Comparison of ENCODE assay signal across 8 cellular contexts in genomic region chr17:19513897-19514488, GRCh38. TPM values are rescaled to one million over a fixed set of nuclear protein-coding genes. Genes with fewer than 3 reads are reported as not detected.
A peak's percentile ranks its signal among the peaks of the same experiment; 100 is the strongest.
DNase-seq lines count a peak whose midpoint lies in the region; ATAC-seq, FAIRE-seq and TF ChIP-seq lines count a peak whose summit lies in the region.

No MANE protein-coding gene starts in this region.

- ATAC-seq in HG02642 (IDR thresholded peaks at IDR 0.05; ENCODE audit: poor library complexity, unreplicated experiment) (peak; percentile 48), mucosa of descending colon (peak; percentile 82), HG03039 (IDR thresholded peaks at IDR 0.05; ENCODE audit: unreplicated experiment) (no peak)

- peak; percentile 96 for FAIRE-seq in endothelial cell of umbilical vein (lab: Jason Lieb, UNC)

- intact Hi-C loops in endothelial cell of umbilical vein (cut with micrococcal nuclease) = loop anchor here (1.0 kb wide), 4 partner anchors 135 to 253 kb away; no protein-coding TSS in a partner anchor
- intact Hi-C loops in mucosa of descending colon (cut with DNase I, micrococcal nuclease) = loop anchor here in 1 of 2 donors (5.0 kb wide), 2 partner anchors 133 to 253 kb away; partner anchors contain the start of gene ALDH3A2

- H3K4me3 ChIP-seq in BJ (ENCODE audit: low read depth, low read length) (no peak overlapping the region), NT2/D1 (ENCODE audit: insufficient read length, low read depth) (no peak overlapping the region), endothelial cell of umbilical vein (replicated peaks in 1 of 3; ENCODE audit: insufficient read depth in 1 of 3, low read depth in 1 of 3, low read length in 3 of 3) (no peak overlapping the region), mucosa of descending colon (no peak overlapping the region)

- H3K9me1 ChIP-seq in endothelial cell of umbilical vein (replicated peaks; ENCODE audit: control insufficient read depth, extremely low read depth, insufficient read depth, low read length) = no peaks in the 10 kb centered on the region

- no peaks in the 10 kb centered on the region for H3K79me2 ChIP-seq in endothelial cell of umbilical vein (ENCODE audit: control insufficient read depth, insufficient read depth, low read length)

- H3K27ac ChIP-seq in endothelial cell of umbilical vein (ENCODE audit: insufficient read depth, low read depth, low read length) = no peak overlapping the region

- peak; percentile 91 for TF ChIP-seq CTCF in BJ (IDR thresholded peaks at IDR 0.05; ENCODE audit: insufficient read depth, low read depth, low read length)
- peak; percentile 81 to 90 for TF ChIP-seq CTCF in endothelial cell of umbilical vein (IDR thresholded peaks at IDR 0.05; ENCODE audit: extremely low read depth in 1 of 2, insufficient read depth in 1 of 2, low read depth in 1 of 2, low read length in 2 of 2)
- TF ChIP-seq CTCF in mucosa of descending colon (IDR thresholded peaks at IDR 0.05) = peak; percentile 65

- H3K4me2 ChIP-seq in endothelial cell of umbilical vein (ENCODE audit: insufficient read depth, low read length) = no peak overlapping the region

- H3K36me3 ChIP-seq in BJ (ENCODE audit: control insufficient read depth, insufficient read depth, low read length) = no peaks in the 10 kb centered on the region
- H3K36me3 ChIP-seq in NT2/D1 (ENCODE audit: insufficient read depth, insufficient read length, low read length) = no peaks in the 10 kb centered on the region
- no peaks in the 10 kb centered on the region for H3K36me3 ChIP-seq in endothelial cell of umbilical vein (ENCODE audit: control insufficient read depth in 2 of 2, extremely low read depth in 1 of 2, insufficient read depth in 2 of 2, low read length in 2 of 2)
- H3K36me3 ChIP-seq in mucosa of descending colon (ENCODE audit: low read depth) = no peaks in the 10 kb centered on the region

- TF ChIP-seq POLR2A in endothelial cell of umbilical vein (IDR thresholded peaks at IDR 0.05; ENCODE audit: low read depth, low read length) = no peak

- H3K9ac ChIP-seq in NT2/D1 (ENCODE audit: insufficient read length, low read depth) (no peak overlapping the region), endothelial cell of umbilical vein (replicated peaks; ENCODE audit: extremely low read depth, insufficient read depth, low read length) (no peak overlapping the region)

- no peaks in the 10 kb centered on the region for H4K20me1 ChIP-seq in endothelial cell of umbilical vein (replicated peaks; ENCODE audit: control insufficient read depth, extremely low read depth, insufficient read depth, low read length)

- CTCF ChIA-PET in BJ (lab: Yijun Ruan, JAX) (interaction anchor here (0.6 to 4.2 kb wide), 22 partner anchors 9 to 265 kb away, joined by 3 to 105 read pairs (median 4); partner anchors contain the start of genes ALDH3A2 and B9D1), endothelial cell of umbilical vein (lab: Charles Lee) (interaction anchor here (0.6 to 3.8 kb wide), 10 partner anchors 9 to 257 kb away, joined by 3 to 65 read pairs (median 7); partner anchors contain the start of genes ALDH3A2, B9D1 and SLC47A1)

- H3K27me3 ChIP-seq in BJ (ENCODE audit: control insufficient read depth, insufficient read depth, low read length) (no peaks in the 10 kb centered on the region), NT2/D1 (ENCODE audit: insufficient read depth, insufficient read length) (no peaks in the 10 kb centered on the region), endothelial cell of umbilical vein (ENCODE audit: control insufficient read depth in 2 of 2, insufficient read depth in 2 of 2, low read length in 2 of 2) (no peaks in the 10 kb centered on the region)

- no TSS peak for BruUV-seq in endothelial cell of umbilical vein (replicated peaks; lab: Mats Ljungman, UMichigan)

- DNase-seq in BJ (ENCODE audit: low read depth) (no peak), NT2/D1 (ENCODE audit: low read depth, low spot score) (peak; percentile 55), endothelial cell of umbilical vein (ENCODE audit: low read depth, low spot score) (peak; percentile 73), mucosa of descending colon (peak in 2 of 3 donors; percentile 71 to 83)
- peak; percentile 67 for DNase-seq in activated CD8-positive, alpha-beta memory T cell treated with anti-CD3 and anti-CD28 coated beads, Interleukin-2, amount 50 U/mL, for 4 hours
- peak; percentile 35 for DNase-seq in stimulated activated CD8-positive, alpha-beta memory T cell treated with anti-CD3 and anti-CD28 coated beads, Interleukin-7, amount 100 ng/mL, for 24 hours (ENCODE audit: low read depth)

- no peak overlapping the region for H2AFZ ChIP-seq in endothelial cell of umbilical vein (ENCODE audit: low read depth, low read length)

- H3K9me3 ChIP-seq in NT2/D1 (ENCODE audit: insufficient read depth, low read length) (no peaks in the 10 kb centered on the region), endothelial cell of umbilical vein (replicated peaks; ENCODE audit: control insufficient read depth, insufficient read depth, low read length) (no peaks in the 10 kb centered on the region), mucosa of descending colon (no peaks in the 10 kb centered on the region)

- POLR2A ChIA-PET in BJ (lab: Charles Lee) (no interaction called here), endothelial cell of umbilical vein (lab: Charles Lee) (no interaction called here)

- H3K4me1 ChIP-seq in NT2/D1 (ENCODE audit: insufficient read depth, insufficient read length) = no peaks in the 10 kb centered on the region
- H3K4me1 ChIP-seq in endothelial cell of umbilical vein (ENCODE audit: control insufficient read depth, extremely low read depth, insufficient read depth, low read length) = no peaks in the 10 kb centered on the region
- no peaks in the 10 kb centered on the region for H3K4me1 ChIP-seq in mucosa of descending colon (ENCODE audit: low read depth)

- dilution Hi-C loops in endothelial cell of umbilical vein (cut with MboI; ENCODE audit: extremely low pct_ligation_motif_present, low sequenced_read_pairs) = no loop called here

TF ChIP-seq in endothelial cell of umbilical vein, 7 proteins besides CTCF, POLR2A, EP300 and RAD21:
- TF ChIP-seq JUN (IDR thresholded peaks at IDR 0.05; ENCODE audit: borderline replicate concordance, insufficient read depth, insufficient read length, low read depth) = peak; percentile 80
- no peak for TF ChIP-seq MYC (IDR thresholded peaks at IDR 0.05; ENCODE audit: low read depth, low read length)

RNA-seq across cellular contexts. Expression of gene SLC47A1, which starts 19.7 kb away (rescaled TPM):
- 0.11 and 0.22 TPM in 2 replicates for polyA plus RNA-seq in BJ (2011; rRNA removed)
- polyA minus RNA-seq in BJ (2011; rRNA and poly(A)+ RNA removed) = 0.33 and 0.41 TPM in 2 replicates
- total RNA-seq in endothelial cell of umbilical vein = 0.90 and 3.3 TPM in 2 replicates
- polyA plus RNA-seq in endothelial cell of umbilical vein = 6.9 and 8.0 TPM in 2 replicates
- 4.4 and 4.8 TPM in 2 replicates for polyA plus RNA-seq in endothelial cell of umbilical vein (2011; cell fraction: cytosol; rRNA removed)
- 6.5 and 6.8 TPM in 2 replicates for polyA plus RNA-seq in endothelial cell of umbilical vein (2011; cell fraction: nucleus; rRNA removed)
- 7.5 and 7.7 TPM in 2 replicates for polyA plus RNA-seq in endothelial cell of umbilical vein (2012)
- polyA minus RNA-seq in endothelial cell of umbilical vein = 9.4 and 16.0 TPM in 2 replicates
- polyA minus RNA-seq in endothelial cell of umbilical vein (2011; cell fraction: cytosol; rRNA and poly(A)+ RNA removed) = 3.3 TPM
- polyA minus RNA-seq in endothelial cell of umbilical vein (2011; cell fraction: nucleus; rRNA and poly(A)+ RNA removed) = 2.7 and 2.9 TPM in 2 replicates
- total RNA-seq in mucosa of descending colon = 1 to 10 TPM; 1.0 to 2.9 (median 2.3) TPM
